Comparison of ENCODE assay signal across 8 cellular contexts in genomic region chr4:1683903-1684755, GRCh38. TPM values are rescaled to one million over a fixed set of nuclear protein-coding genes. Genes with fewer than 3 reads are reported as not detected.
DNase-seq lines count a peak whose midpoint lies in the region; ATAC-seq, FAIRE-seq and TF ChIP-seq lines count a peak whose summit lies in the region.

TSS of gene FAM53A (minus strand) at chr4:1684313. CDS start at chr4:1668741, 15,572 bp downstream.

- no peaks in the 10 kb centered on the region for H3K9me3 Mint-ChIP-seq in astrocyte (ENCODE audit: unreplicated experiment)

- H3K4me1 ChIP-seq in astrocyte (ENCODE audit: insufficient read depth, low read length) (peaks cover 12% of the 10 kb centered on the region), aorta (ENCODE audit: control insufficient read depth in 1 of 2, insufficient read depth in 2 of 2, low read length in 2 of 2) (no peaks in the 10 kb centered on the region)

- peak within 1 kb of the TSS; percentile 64 for H3K27ac ChIP-seq in astrocyte (ENCODE audit: low read depth, low read length)
- H3K27ac ChIP-seq in aorta (ENCODE audit: low read depth in 1 of 2, low read length in 2 of 2), result peak within 1 kb of the TSS in 1 of 2 donors; percentile 58

- no peaks in the 10 kb centered on the region for H3K4me1 Mint-ChIP-seq in astrocyte (ENCODE audit: low read depth, unreplicated experiment)

- H3K27me3 Mint-ChIP-seq in astrocyte (ENCODE audit: low read depth, unreplicated experiment), result no peaks in the 10 kb centered on the region

- no peaks in the 10 kb centered on the region for H3K9me3 ChIP-seq in astrocyte (ENCODE audit: insufficient read depth, low read depth, low read length)
- H3K9me3 ChIP-seq in aorta (ENCODE audit: control insufficient read depth, low read length), result no peaks in the 10 kb centered on the region

- peak within 1 kb of the TSS; percentile 91 for H3K4me3 Mint-ChIP-seq in astrocyte (ENCODE audit: unreplicated experiment)

- H3K4me3 ChIP-seq in astrocyte (ENCODE audit: insufficient read depth, low read depth, low read length) (peak within 1 kb of the TSS; percentile 66), aorta (ENCODE audit: low read length in 2 of 2) (peak within 1 kb of the TSS; percentile 42 to 60)

- peak within 1 kb of the TSS; percentile 83 for H3K9ac ChIP-seq in astrocyte (ENCODE audit: low read length)

- WGBS in aorta, 2 donors, result 2 to 4% methylated on average over 60 to 138 of the region's 138 CpGs

- ATAC-seq in HG02623 (IDR thresholded peaks at IDR 0.05; ENCODE audit: unreplicated experiment) (peak; percentile 84), aorta (ENCODE audit: low FRiP score) (peak; percentile 95)

- H4K20me1 ChIP-seq in astrocyte (ENCODE audit: insufficient read depth, low read length), result no peaks in the 10 kb centered on the region

- peak within 1 kb of the TSS; percentile 90 for H3K4me2 ChIP-seq in astrocyte (ENCODE audit: low read length)

- FAIRE-seq in GM12892 (lab: Jason Lieb, UNC), result peak; percentile 89
- FAIRE-seq in astrocyte (lab: Jason Lieb, UNC), result no peak

- no peaks in the 10 kb centered on the region for H3K36me3 Mint-ChIP-seq in astrocyte (ENCODE audit: low read depth, unreplicated experiment)

- H3K27me3 ChIP-seq in astrocyte (ENCODE audit: insufficient read depth, low read length) (no peaks in the 10 kb centered on the region), aorta (ENCODE audit: control insufficient read depth in 1 of 2, insufficient read depth in 2 of 2, low read length in 1 of 2) (no peaks in the 10 kb centered on the region)

- peak; percentile 25; the same call in 1 of the 2 replicates for TF ChIP-seq POLR2A in GM12892 (IDR thresholded peaks at IDR 0.05; ENCODE audit: low read depth, low read length)

- intact Hi-C loops in aorta (cut with DNase I), result no loop called here

- H2AFZ ChIP-seq in astrocyte (ENCODE audit: low read depth, low read length), result peak within 1 kb of the TSS; percentile 80

- H3K79me2 ChIP-seq in astrocyte (ENCODE audit: insufficient read depth, low read length), result no peaks in the 10 kb centered on the region

- H3K36me3 ChIP-seq in astrocyte (ENCODE audit: insufficient read depth, low read length) (no peaks in the 10 kb centered on the region), aorta (ENCODE audit: control insufficient read depth in 1 of 2, insufficient read depth in 2 of 2, low read length in 1 of 2) (no peaks in the 10 kb centered on the region)

- TF ChIP-seq CTCF in astrocyte (IDR thresholded peaks at IDR 0.05; ENCODE audit: insufficient read depth, low read depth, low read length), result no peak

- peak within 1 kb of the TSS; percentile 84 for H3K27ac Mint-ChIP-seq in astrocyte (ENCODE audit: unreplicated experiment)

- DNase-seq in GM12892 (ENCODE audit: insufficient read length), result peak; percentile 85
- peak; percentile 91 to 98 (median 91) for DNase-seq in NCI-H1417 (lab: John Stamatoyannopoulos, UW)
- peak; percentile 94 for DNase-seq in T-helper 9 cell
- peak; percentile 44 for DNase-seq in astrocyte (ENCODE audit: low read depth)
- peak; percentile 84 for DNase-seq in hepatic stellate cell (ENCODE audit: low spot score)
- peak; percentile 27 for DNase-seq in renal cortical epithelial cell (ENCODE audit: low read depth)
- peak; percentile 94 to 98 for DNase-seq in aorta

RNA-seq across cellular contexts. Expression of gene FAM53A, which starts in this region (rescaled TPM):
- polyA plus RNA-seq in GM12892 (2012; ENCODE audit: missing spikeins), result 0.53 TPM
- total RNA-seq in astrocyte (2.1 and 3.4 TPM in 2 replicates), renal cortical epithelial cell (2.9 and 7.6 TPM in 2 replicates), aorta (1 to 10 TPM; 1.5 to 1.9 TPM)
- polyA plus RNA-seq in aorta, result under 1 TPM in 1 of 2 donors, not detected in 1; 0.77 TPM

Comparison
In these comparisons a context has a peak if more than half of its experiments do, and no peak if none do; other contexts are left out.
1. DNase-seq: peak in every context shown above with its lines; median percentile 96 in aorta; 94 in T-helper 9 cell; 91 in NCI-H1417; 85 in GM12892; 84 in hepatic stellate cell; 44 in astrocyte; 27 in renal cortical epithelial cell.